ENCODE assay signal across 21 cellular contexts in the genomic region with DNA sequence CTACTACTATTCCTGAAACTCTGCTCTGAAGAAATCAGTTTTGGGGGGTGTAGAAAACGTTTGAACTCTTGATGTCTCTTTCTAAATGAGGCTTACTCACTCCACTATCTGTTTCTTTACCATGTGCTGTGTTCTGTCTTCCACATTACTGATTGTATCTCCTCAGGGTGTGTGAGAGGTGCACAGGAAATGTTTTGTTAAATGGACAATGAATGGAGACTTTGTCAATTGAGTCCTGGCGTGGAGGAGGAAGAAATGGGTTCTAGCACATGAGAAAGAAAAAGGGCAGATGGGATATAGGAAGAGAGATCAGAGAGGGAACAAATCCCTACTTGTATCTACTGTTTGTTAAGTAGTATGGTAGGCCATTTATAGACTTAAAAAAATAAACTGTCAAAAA.
DNase-seq lines count a peak whose midpoint lies in the region; FAIRE-seq and TF ChIP-seq lines count a peak whose summit lies in the region.
"Had no signal": no experiment of that assay in that cellular context is flagged by ENCODE, and none has a peak within 500 bp of the region (broad histone marks: within the 10 kb centered on the region; RNA-seq: fewer than 3 reads in every experiment).

No MANE protein-coding gene starts in this region.

- H3K27me3 ChIP-seq in dorsolateral prefrontal cortex (no peaks in the 10 kb centered on the region), keratinocyte (ENCODE audit: control insufficient read depth, extremely low read depth, insufficient read depth, low read length) (no peaks in the 10 kb centered on the region), H7 (ENCODE audit: control insufficient read depth, insufficient read depth, low read length) (no peaks in the 10 kb centered on the region)
- H3K27me3 ChIP-seq: BE2C had no signal

- H3K9ac ChIP-seq in keratinocyte (ENCODE audit: control insufficient read depth, extremely low read depth, insufficient read depth, low read length), result no peak overlapping the region

- DNase-seq in SK-N-DZ (ENCODE audit: low spot score) (peak; percentile 74), dorsolateral prefrontal cortex (no peak), keratinocyte (ENCODE audit: low read depth, low spot score) (no peak), C1 segment of cervical spinal cord (lab: John Stamatoyannopoulos, UW) (no peak), HT-29 (ENCODE audit: low spot score) (no peak), occipital lobe (lab: John Stamatoyannopoulos, UW) (no peak), H7 (no peak)
- DNase-seq: ACHN; BE2C; CD4-positive, alpha-beta T cell; DMS153; DMS79; GDM1; HFFc6 had no signal

- TF ChIP-seq CTCF in dorsolateral prefrontal cortex (IDR thresholded peaks at IDR 0.05 in 54 of 56, conservative IDR thresholded peaks at IDR 0.05 in 2 of 56; ENCODE audit: low read depth in 1 of 56, partially characterized antibody in 56 of 56), result no peak
- no peak for TF ChIP-seq CTCF in keratinocyte (optimal IDR thresholded peaks at IDR 0.05 in 1 of 3, IDR thresholded peaks at IDR 0.05 in 1 of 3, conservative IDR thresholded peaks at IDR 0.05 in 1 of 3; ENCODE audit: extremely low read depth in 1 of 3, insufficient read depth in 2 of 3, low read length in 3 of 3)

- H3K36me3 ChIP-seq in keratinocyte (ENCODE audit: control insufficient read depth in 2 of 2, extremely low read depth in 1 of 2, insufficient read depth in 2 of 2, low read length in 2 of 2), result no peaks in the 10 kb centered on the region
- H3K36me3 ChIP-seq in H7 (replicated peaks; ENCODE audit: control insufficient read depth, insufficient read depth, low read length), result no peaks in the 10 kb centered on the region
- H3K36me3 ChIP-seq: BE2C had no signal

- H2AFZ ChIP-seq in keratinocyte (ENCODE audit: control insufficient read depth, low read length), result peak overlapping the region; percentile 6
- H2AFZ ChIP-seq: GM23338 had no signal

- no peaks in the 10 kb centered on the region for H3K9me3 ChIP-seq in keratinocyte (ENCODE audit: control insufficient read depth, low read depth, low read length)

- peaks cover 26% of the 10 kb centered on the region for H3K4me1 ChIP-seq in keratinocyte (ENCODE audit: control insufficient read depth, extremely low read depth, insufficient read depth, low read length)

- no peaks in the 10 kb centered on the region for H4K20me1 ChIP-seq in keratinocyte (ENCODE audit: control insufficient read depth, extremely low read depth, insufficient read depth, low read length)

- dilution Hi-C loops in keratinocyte (cut with MboI; ENCODE audit: extremely low pct_ligation_motif_present, low sequenced_read_pairs), result no loop called here

- no peak overlapping the region for H3K4me2 ChIP-seq in keratinocyte (ENCODE audit: control insufficient read depth, extremely low read depth, insufficient read depth, low read depth, low read length)
- H3K4me2 ChIP-seq: GM23338 had no signal

- no peak overlapping the region for H3K4me3 ChIP-seq in dorsolateral prefrontal cortex
- H3K4me3 ChIP-seq in keratinocyte (ENCODE audit: control insufficient read depth in 2 of 3, extremely low read depth in 1 of 3, insufficient read depth in 2 of 3, low read depth in 1 of 3, low read length in 3 of 3), result peak overlapping the region in 1 of 3 experiments; percentile 22
- no peak overlapping the region for H3K4me3 ChIP-seq in H7 (ENCODE audit: insufficient read depth, low read depth, low read length)
- H3K4me3 ChIP-seq: GM23338 had no signal

- H3K27ac ChIP-seq in dorsolateral prefrontal cortex, result peak overlapping the region in 30 of 59 donors; percentile 0 to 67 (median 40)
- H3K27ac ChIP-seq in keratinocyte (ENCODE audit: control insufficient read depth, insufficient read depth, low read length), result no peak overlapping the region
- H3K27ac ChIP-seq: C4-2B had no signal

- FAIRE-seq in keratinocyte (lab: Jason Lieb, UNC), result no peak
- FAIRE-seq: A204.1, GM12892, GM18507, H54, HepG2 had no signal

- H3K79me2 ChIP-seq in keratinocyte (ENCODE audit: control insufficient read depth, insufficient read depth, low read length), result no peaks in the 10 kb centered on the region

- intact Hi-C loops in dorsolateral prefrontal cortex (cut with DNase I), result no loop called here

- H3K9me1 ChIP-seq in keratinocyte (ENCODE audit: control insufficient read depth, extremely low read depth, insufficient read depth, low read length), result no peaks in the 10 kb centered on the region
